In genomic region chr13:110748271-110748670, GRCh38 we compare ENCODE assay signal across 2 cellular contexts.
TF ChIP-seq lines count a peak whose summit lies in the region.

No MANE protein-coding gene starts in this region.

TF ChIP-seq in GM23338, 12 proteins besides CTCF, POLR2A, EP300 and RAD21:
- TF ChIP-seq EZH2phosphoT487 (IDR thresholded peaks at IDR 0.05; ENCODE audit: unreplicated experiment), result no peak
TF ChIP-seq in GM23338: peak in this region for 0.

TF ChIP-seq in K562, 482 proteins besides CTCF, POLR2A, EP300 and RAD21:
- TF ChIP-seq ZBTB5 (IDR thresholded peaks at IDR 0.05), result no peak
- TF ChIP-seq ZNF830 (CRISPR knock-in tag; IDR thresholded peaks at IDR 0.05), result no peak
- TF ChIP-seq DMBX1 (CRISPR knock-in tag; IDR thresholded peaks at IDR 0.05; ENCODE audit: borderline replicate concordance), result no peak
- no peak for TF ChIP-seq EZH2 (IDR thresholded peaks at IDR 0.05; ENCODE audit: borderline replicate concordance, low read depth, low read length)
- no peak for TF ChIP-seq ZNF239 (CRISPR knock-in tag; IDR thresholded peaks at IDR 0.05)
- no peak for TF ChIP-seq SAFB2 (IDR thresholded peaks at IDR 0.05; ENCODE audit: borderline replicate concordance, low read depth, low read length, severe bottlenecking)
- TF ChIP-seq ATF1 (CRISPR knock-in tag; IDR thresholded peaks at IDR 0.05), result no peak
- no peak for TF ChIP-seq ATF1 (tag; IDR thresholded peaks at IDR 0.05)
- TF ChIP-seq SMARCA4 (IDR thresholded peaks at IDR 0.05), result no peak
